In the genomic region with DNA sequence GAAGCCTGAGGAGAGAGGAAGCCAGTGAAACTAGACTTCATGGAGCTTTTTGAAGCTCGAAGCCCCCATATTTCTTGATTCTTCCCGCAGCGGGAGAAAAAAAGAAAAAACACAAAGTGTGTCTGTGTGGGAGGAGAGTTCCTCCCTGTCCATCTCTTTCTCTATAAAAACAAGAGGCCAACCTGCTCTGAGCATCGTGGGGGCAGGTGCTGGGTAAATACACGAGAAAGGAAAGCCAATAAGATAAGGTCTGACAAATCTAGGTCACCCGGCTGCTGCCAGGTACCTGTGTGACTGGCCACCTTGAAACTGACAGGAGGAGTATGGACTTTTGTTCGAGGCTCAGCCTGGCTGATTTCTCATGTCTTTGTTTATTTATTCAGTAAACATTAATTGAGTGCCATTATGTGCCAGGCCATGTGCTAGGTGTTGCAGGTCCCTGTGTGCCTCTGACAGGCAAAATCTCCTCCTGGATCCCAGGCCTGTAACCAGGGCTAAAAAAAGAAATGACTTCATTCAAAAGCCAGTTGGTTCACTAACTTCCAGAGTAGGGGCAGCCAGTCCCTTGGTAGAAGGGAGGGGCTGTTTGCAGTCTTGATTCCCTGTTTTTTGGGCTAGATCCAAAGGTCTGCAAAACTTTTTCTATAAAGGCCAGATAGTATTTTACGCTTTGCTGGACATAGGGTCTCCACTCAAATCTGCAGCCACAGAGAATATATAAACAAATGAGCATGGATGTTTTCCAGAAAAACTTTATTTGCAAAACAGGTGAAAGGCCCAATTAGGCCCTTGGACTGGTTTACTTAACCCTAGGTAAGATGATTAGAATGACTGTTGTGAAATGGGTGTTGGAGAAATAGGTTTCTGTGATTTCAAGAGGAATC, we compare ENCODE assay signal across 1 cellular context.
TF ChIP-seq lines count a peak whose summit lies in the region.

No MANE protein-coding gene starts in this region.

TF ChIP-seq in HepG2, 621 proteins besides CTCF, POLR2A, EP300 and RAD21 (continued from another document and continues in another):
- TF ChIP-seq, protein P1, sequence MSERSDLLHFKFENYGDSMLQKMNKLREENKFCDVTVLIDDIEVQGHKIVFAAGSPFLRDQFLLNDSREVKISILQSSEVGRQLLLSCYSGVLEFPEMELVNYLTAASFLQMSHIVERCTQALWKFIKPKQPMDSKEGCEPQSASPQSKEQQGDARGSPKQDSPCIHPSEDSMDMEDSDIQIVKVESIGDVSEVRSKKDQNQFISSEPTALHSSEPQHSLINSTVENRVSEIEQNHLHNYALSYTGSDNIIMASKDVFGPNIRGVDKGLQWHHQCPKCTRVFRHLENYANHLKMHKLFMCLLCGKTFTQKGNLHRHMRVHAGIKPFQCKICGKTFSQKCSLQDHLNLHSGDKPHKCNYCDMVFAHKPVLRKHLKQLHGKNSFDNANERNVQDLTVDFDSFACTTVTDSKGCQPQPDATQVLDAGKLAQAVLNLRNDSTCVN (CRISPR knock-in tag; IDR thresholded peaks at IDR 0.05; ENCODE audit: borderline replicate concordance) = no peak
- TF ChIP-seq ZNF207 (IDR thresholded peaks at IDR 0.05; ENCODE audit: borderline replicate concordance) = no peak
- TF ChIP-seq BRD4 (CRISPR knock-in tag; IDR thresholded peaks at IDR 0.05) = peak; percentile 77
- peak; percentile 97 for TF ChIP-seq GFI1 (CRISPR knock-in tag; IDR thresholded peaks at IDR 0.05; ENCODE audit: borderline replicate concordance)
- peak; percentile 97 for TF ChIP-seq NCOA2 (CRISPR knock-in tag; IDR thresholded peaks at IDR 0.05)
- no peak for TF ChIP-seq REXO4 (CRISPR knock-in tag; IDR thresholded peaks at IDR 0.05; ENCODE audit: borderline replicate concordance)
- no peak for TF ChIP-seq SP2 (CRISPR knock-in tag; IDR thresholded peaks at IDR 0.05)
- 0 out of 2 replicates have a peak, but pooled peaks have one; percentile 48 for TF ChIP-seq RELA (CRISPR knock-in tag; IDR thresholded peaks at IDR 0.05)
- no peak for TF ChIP-seq ZBTB8A (CRISPR knock-in tag; IDR thresholded peaks at IDR 0.05; ENCODE audit: borderline replicate concordance, low read depth)
- TF ChIP-seq ZNF124 (CRISPR knock-in tag; IDR thresholded peaks at IDR 0.05) = peak; percentile 93
- no peak; the same call in 1 of the 2 replicates for TF ChIP-seq ZNF841 (CRISPR knock-in tag; IDR thresholded peaks at IDR 0.05; ENCODE audit: borderline replicate concordance)
- peak; percentile 29; the same call in 1 of the 2 replicates for TF ChIP-seq ZNF33A (CRISPR knock-in tag; IDR thresholded peaks at IDR 0.05; ENCODE audit: borderline replicate concordance)
- TF ChIP-seq ZNF660 (CRISPR knock-in tag; IDR thresholded peaks at IDR 0.05; ENCODE audit: borderline replicate concordance, low read depth) = no peak
- no peak for TF ChIP-seq ZNF33B (CRISPR knock-in tag; IDR thresholded peaks at IDR 0.05)
- peak; percentile 47 for TF ChIP-seq ZFX (CRISPR knock-in tag; IDR thresholded peaks at IDR 0.05; ENCODE audit: low read depth)
- TF ChIP-seq IKZF4 (CRISPR knock-in tag; IDR thresholded peaks at IDR 0.05; ENCODE audit: borderline replicate concordance, low read depth, not compliant biosample characterization) = no peak
- TF ChIP-seq ZFP1 (CRISPR knock-in tag; IDR thresholded peaks at IDR 0.05) = peak; percentile 50; the same call in 1 of the 2 replicates
- TF ChIP-seq ZNF24 (IDR thresholded peaks at IDR 0.05) = no peak
- peak; percentile 76 for TF ChIP-seq POGZ (CRISPR knock-in tag; IDR thresholded peaks at IDR 0.05)
- TF ChIP-seq, protein P2, sequence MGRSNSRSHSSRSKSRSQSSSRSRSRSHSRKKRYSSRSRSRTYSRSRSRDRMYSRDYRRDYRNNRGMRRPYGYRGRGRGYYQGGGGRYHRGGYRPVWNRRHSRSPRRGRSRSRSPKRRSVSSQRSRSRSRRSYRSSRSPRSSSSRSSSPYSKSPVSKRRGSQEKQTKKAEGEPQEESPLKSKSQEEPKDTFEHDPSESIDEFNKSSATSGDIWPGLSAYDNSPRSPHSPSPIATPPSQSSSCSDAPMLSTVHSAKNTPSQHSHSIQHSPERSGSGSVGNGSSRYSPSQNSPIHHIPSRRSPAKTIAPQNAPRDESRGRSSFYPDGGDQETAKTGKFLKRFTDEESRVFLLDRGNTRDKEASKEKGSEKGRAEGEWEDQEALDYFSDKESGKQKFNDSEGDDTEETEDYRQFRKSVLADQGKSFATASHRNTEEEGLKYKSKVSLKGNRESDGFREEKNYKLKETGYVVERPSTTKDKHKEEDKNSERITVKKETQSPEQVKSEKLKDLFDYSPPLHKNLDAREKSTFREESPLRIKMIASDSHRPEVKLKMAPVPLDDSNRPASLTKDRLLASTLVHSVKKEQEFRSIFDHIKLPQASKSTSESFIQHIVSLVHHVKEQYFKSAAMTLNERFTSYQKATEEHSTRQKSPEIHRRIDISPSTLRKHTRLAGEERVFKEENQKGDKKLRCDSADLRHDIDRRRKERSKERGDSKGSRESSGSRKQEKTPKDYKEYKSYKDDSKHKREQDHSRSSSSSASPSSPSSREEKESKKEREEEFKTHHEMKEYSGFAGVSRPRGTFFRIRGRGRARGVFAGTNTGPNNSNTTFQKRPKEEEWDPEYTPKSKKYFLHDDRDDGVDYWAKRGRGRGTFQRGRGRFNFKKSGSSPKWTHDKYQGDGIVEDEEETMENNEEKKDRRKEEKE (IDR thresholded peaks at IDR 0.05) = no peak
- TF ChIP-seq SATB2 (CRISPR knock-in tag; IDR thresholded peaks at IDR 0.05) = no peak
- no peak for TF ChIP-seq ZNF30 (CRISPR knock-in tag; IDR thresholded peaks at IDR 0.05)
- TF ChIP-seq, protein P3, sequence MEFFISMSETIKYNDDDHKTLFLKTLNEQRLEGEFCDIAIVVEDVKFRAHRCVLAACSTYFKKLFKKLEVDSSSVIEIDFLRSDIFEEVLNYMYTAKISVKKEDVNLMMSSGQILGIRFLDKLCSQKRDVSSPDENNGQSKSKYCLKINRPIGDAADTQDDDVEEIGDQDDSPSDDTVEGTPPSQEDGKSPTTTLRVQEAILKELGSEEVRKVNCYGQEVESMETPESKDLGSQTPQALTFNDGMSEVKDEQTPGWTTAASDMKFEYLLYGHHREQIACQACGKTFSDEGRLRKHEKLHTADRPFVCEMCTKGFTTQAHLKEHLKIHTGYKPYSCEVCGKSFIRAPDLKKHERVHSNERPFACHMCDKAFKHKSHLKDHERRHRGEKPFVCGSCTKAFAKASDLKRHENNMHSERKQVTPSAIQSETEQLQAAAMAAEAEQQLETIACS (CRISPR knock-in tag; IDR thresholded peaks at IDR 0.05) = no peak
- no peak for TF ChIP-seq ZBTB7A (CRISPR knock-in tag; IDR thresholded peaks at IDR 0.05)
- TF ChIP-seq NFYC (CRISPR knock-in tag; IDR thresholded peaks at IDR 0.05) = peak; percentile 62
- TF ChIP-seq, protein P4, sequence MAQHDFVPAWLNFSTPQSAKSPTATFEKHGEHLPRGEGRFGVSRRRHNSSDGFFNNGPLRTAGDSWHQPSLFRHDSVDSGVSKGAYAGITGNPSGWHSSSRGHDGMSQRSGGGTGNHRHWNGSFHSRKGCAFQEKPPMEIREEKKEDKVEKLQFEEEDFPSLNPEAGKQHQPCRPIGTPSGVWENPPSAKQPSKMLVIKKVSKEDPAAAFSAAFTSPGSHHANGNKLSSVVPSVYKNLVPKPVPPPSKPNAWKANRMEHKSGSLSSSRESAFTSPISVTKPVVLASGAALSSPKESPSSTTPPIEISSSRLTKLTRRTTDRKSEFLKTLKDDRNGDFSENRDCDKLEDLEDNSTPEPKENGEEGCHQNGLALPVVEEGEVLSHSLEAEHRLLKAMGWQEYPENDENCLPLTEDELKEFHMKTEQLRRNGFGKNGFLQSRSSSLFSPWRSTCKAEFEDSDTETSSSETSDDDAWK (CRISPR knock-in tag; IDR thresholded peaks at IDR 0.05) = no peak
- TF ChIP-seq ZNF44 (CRISPR knock-in tag; IDR thresholded peaks at IDR 0.05) = no peak
- TF ChIP-seq, protein P5, sequence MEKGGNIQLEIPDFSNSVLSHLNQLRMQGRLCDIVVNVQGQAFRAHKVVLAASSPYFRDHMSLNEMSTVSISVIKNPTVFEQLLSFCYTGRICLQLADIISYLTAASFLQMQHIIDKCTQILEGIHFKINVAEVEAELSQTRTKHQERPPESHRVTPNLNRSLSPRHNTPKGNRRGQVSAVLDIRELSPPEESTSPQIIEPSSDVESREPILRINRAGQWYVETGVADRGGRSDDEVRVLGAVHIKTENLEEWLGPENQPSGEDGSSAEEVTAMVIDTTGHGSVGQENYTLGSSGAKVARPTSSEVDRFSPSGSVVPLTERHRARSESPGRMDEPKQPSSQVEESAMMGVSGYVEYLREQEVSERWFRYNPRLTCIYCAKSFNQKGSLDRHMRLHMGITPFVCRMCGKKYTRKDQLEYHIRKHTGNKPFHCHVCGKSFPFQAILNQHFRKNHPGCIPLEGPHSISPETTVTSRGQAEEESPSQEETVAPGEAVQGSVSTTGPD (CRISPR knock-in tag; IDR thresholded peaks at IDR 0.05) = peak; percentile 90
- TF ChIP-seq ZNF121 (CRISPR knock-in tag; IDR thresholded peaks at IDR 0.05) = peak; percentile 80; the same call in 1 of the 2 replicates
- no peak for TF ChIP-seq ZNF563 (CRISPR knock-in tag; IDR thresholded peaks at IDR 0.05)
- TF ChIP-seq HOXA5 (CRISPR knock-in tag; IDR thresholded peaks at IDR 0.05) = peak; percentile 78; the same call in 1 of the 2 replicates
- TF ChIP-seq RORA (CRISPR knock-in tag; IDR thresholded peaks at IDR 0.05) = peak; percentile 100
- TF ChIP-seq NAIF1 (CRISPR knock-in tag; IDR thresholded peaks at IDR 0.05; ENCODE audit: borderline replicate concordance) = peak; percentile 94
- TF ChIP-seq MAFF (IDR thresholded peaks at IDR 0.05; ENCODE audit: low read depth, low read length) = no peak
- TF ChIP-seq, protein P6, sequence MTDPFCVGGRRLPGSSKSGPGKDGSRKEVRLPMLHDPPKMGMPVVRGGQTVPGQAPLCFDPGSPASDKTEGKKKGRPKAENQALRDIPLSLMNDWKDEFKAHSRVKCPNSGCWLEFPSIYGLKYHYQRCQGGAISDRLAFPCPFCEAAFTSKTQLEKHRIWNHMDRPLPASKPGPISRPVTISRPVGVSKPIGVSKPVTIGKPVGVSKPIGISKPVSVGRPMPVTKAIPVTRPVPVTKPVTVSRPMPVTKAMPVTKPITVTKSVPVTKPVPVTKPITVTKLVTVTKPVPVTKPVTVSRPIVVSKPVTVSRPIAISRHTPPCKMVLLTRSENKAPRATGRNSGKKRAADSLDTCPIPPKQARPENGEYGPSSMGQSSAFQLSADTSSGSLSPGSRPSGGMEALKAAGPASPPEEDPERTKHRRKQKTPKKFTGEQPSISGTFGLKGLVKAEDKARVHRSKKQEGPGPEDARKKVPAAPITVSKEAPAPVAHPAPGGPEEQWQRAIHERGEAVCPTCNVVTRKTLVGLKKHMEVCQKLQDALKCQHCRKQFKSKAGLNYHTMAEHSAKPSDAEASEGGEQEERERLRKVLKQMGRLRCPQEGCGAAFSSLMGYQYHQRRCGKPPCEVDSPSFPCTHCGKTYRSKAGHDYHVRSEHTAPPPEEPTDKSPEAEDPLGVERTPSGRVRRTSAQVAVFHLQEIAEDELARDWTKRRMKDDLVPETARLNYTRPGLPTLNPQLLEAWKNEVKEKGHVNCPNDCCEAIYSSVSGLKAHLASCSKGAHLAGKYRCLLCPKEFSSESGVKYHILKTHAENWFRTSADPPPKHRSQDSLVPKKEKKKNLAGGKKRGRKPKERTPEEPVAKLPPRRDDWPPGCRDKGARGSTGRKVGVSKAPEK (CRISPR knock-in tag; IDR thresholded peaks at IDR 0.05; ENCODE audit: borderline replicate concordance) = peak; percentile 90; the same call in 1 of the 2 replicates
- TF ChIP-seq FOXM1 (CRISPR knock-in tag; IDR thresholded peaks at IDR 0.05) = no peak
- TF ChIP-seq, protein P7, sequence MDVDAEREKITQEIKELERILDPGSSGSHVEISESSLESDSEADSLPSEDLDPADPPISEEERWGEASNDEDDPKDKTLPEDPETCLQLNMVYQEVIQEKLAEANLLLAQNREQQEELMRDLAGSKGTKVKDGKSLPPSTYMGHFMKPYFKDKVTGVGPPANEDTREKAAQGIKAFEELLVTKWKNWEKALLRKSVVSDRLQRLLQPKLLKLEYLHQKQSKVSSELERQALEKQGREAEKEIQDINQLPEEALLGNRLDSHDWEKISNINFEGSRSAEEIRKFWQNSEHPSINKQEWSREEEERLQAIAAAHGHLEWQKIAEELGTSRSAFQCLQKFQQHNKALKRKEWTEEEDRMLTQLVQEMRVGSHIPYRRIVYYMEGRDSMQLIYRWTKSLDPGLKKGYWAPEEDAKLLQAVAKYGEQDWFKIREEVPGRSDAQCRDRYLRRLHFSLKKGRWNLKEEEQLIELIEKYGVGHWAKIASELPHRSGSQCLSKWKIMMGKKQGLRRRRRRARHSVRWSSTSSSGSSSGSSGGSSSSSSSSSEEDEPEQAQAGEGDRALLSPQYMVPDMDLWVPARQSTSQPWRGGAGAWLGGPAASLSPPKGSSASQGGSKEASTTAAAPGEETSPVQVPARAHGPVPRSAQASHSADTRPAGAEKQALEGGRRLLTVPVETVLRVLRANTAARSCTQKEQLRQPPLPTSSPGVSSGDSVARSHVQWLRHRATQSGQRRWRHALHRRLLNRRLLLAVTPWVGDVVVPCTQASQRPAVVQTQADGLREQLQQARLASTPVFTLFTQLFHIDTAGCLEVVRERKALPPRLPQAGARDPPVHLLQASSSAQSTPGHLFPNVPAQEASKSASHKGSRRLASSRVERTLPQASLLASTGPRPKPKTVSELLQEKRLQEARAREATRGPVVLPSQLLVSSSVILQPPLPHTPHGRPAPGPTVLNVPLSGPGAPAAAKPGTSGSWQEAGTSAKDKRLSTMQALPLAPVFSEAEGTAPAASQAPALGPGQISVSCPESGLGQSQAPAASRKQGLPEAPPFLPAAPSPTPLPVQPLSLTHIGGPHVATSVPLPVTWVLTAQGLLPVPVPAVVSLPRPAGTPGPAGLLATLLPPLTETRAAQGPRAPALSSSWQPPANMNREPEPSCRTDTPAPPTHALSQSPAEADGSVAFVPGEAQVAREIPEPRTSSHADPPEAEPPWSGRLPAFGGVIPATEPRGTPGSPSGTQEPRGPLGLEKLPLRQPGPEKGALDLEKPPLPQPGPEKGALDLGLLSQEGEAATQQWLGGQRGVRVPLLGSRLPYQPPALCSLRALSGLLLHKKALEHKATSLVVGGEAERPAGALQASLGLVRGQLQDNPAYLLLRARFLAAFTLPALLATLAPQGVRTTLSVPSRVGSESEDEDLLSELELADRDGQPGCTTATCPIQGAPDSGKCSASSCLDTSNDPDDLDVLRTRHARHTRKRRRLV (CRISPR knock-in tag; IDR thresholded peaks at IDR 0.05) = peak; percentile 58; the same call in 1 of the 2 replicates
- no peak for TF ChIP-seq ZNF232 (CRISPR knock-in tag; IDR thresholded peaks at IDR 0.05; ENCODE audit: borderline replicate concordance)
- TF ChIP-seq ADNP (CRISPR knock-in tag; IDR thresholded peaks at IDR 0.05) = no peak
- TF ChIP-seq SRSF1 (optimal IDR thresholded peaks at IDR 0.05; ENCODE audit: low read depth, low read length) = peak; percentile 11
- peak; percentile 90; the same call in 1 of the 2 replicates for TF ChIP-seq ZNF703 (CRISPR knock-in tag; IDR thresholded peaks at IDR 0.05; ENCODE audit: borderline replicate concordance)
- TF ChIP-seq, protein P8, sequence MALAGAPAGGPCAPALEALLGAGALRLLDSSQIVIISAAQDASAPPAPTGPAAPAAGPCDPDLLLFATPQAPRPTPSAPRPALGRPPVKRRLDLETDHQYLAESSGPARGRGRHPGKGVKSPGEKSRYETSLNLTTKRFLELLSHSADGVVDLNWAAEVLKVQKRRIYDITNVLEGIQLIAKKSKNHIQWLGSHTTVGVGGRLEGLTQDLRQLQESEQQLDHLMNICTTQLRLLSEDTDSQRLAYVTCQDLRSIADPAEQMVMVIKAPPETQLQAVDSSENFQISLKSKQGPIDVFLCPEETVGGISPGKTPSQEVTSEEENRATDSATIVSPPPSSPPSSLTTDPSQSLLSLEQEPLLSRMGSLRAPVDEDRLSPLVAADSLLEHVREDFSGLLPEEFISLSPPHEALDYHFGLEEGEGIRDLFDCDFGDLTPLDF (CRISPR knock-in tag; IDR thresholded peaks at IDR 0.05) = no peak
- no peak for TF ChIP-seq IKZF1 (IDR thresholded peaks at IDR 0.05)
- no peak for TF ChIP-seq EEA1 (CRISPR knock-in tag; IDR thresholded peaks at IDR 0.05; ENCODE audit: borderline replicate concordance)
- no peak for TF ChIP-seq SMARCE1 (IDR thresholded peaks at IDR 0.05; ENCODE audit: borderline replicate concordance)
